Comparison of ENCODE assay signal across 17 cellular contexts in the genomic region with DNA sequence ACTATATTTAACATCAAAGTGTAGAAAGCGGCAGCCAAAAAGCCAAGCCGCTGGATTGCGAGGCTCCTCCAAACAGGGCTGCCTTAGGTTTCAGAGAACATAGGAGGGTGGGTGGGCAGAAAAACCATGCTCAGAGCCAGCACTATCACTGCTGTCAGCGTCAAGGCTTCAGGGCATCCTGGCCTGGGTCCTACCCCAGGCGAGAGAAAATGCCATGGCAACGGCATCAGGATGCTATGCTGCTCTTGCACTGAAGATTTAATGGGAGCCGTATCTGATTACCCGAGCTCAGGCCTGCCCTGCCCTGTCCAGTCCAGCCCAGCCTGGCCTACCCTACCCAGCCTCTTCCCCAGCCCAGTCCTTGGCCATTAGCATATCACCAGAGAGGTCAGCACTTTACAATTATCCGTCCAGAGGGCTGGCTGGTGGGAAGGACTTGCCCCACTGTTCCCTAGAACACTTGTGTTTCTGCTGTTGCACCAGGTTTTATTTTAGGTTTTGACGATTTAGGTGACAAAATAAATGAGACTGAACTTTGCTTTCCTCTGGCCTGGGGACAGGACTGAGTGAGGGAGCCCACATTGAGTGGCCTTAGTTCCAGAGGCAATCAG.
DNase-seq lines count a peak whose midpoint lies in the region; ATAC-seq, FAIRE-seq and TF ChIP-seq lines count a peak whose summit lies in the region.
"Had no signal": no experiment of that assay in that cellular context is flagged by ENCODE, and none has a peak within 500 bp of the region (broad histone marks: within the 10 kb centered on the region; RNA-seq: fewer than 3 reads in every experiment).

No MANE protein-coding gene starts in this region.

- no peak for FAIRE-seq in D721Med (lab: Jason Lieb, UNC)
- FAIRE-seq: G401.6 had no signal

- CTCF ChIA-PET in CD4-positive, alpha-beta memory T cell (lab: Charles Lee; ENCODE audit: partially characterized antibody): no interaction called here

- POLR2A ChIA-PET in CD4-positive, alpha-beta memory T cell (lab: Charles Lee; ENCODE audit: partially characterized antibody): no interaction called here

- ATAC-seq in left lung: peak; percentile 46
- no peak for ATAC-seq in GM21423 (IDR thresholded peaks at IDR 0.05; ENCODE audit: unreplicated experiment)
- ATAC-seq: stimulated activated naive B cell treated with anti-CD40 and anti-IgM and Interleukin-4, amounts not matched to agents 10 μg/mL and 1 μg/mL and 100 μg/mL, for 72 hours had no signal

- no peaks in the 10 kb centered on the region for H3K27me3 ChIP-seq in HUES48 (ENCODE audit: control insufficient read depth, insufficient read depth, low read length)
- no peaks in the 10 kb centered on the region for H3K27me3 ChIP-seq in adipocyte (replicated peaks; ENCODE audit: control insufficient read depth, insufficient read depth, low read length)
- H3K27me3 ChIP-seq in left lung: no peaks in the 10 kb centered on the region
- H3K27me3 ChIP-seq in CD4-positive, alpha-beta memory T cell (ENCODE audit: insufficient read depth, low read length): no peaks in the 10 kb centered on the region

- H3K9me3 ChIP-seq in HUES48 (ENCODE audit: control insufficient read depth, insufficient read depth, low read length): no peaks in the 10 kb centered on the region
- no peaks in the 10 kb centered on the region for H3K9me3 ChIP-seq in adipocyte (ENCODE audit: control insufficient read depth, low read length)
- H3K9me3 ChIP-seq in left lung: no peaks in the 10 kb centered on the region
- H3K9me3 ChIP-seq in CD4-positive, alpha-beta memory T cell (ENCODE audit: control insufficient read depth in 1 of 2, low read length in 2 of 2): no peaks in the 10 kb centered on the region

- no peak overlapping the region for H3K4me3 Mint-ChIP-seq in CD4-positive, alpha-beta memory T cell
- H3K4me3 Mint-ChIP-seq: activated naive CD8-positive, alpha-beta T cell; IgD-negative memory B cell; memory B cell; stimulated activated naive B cell treated with anti-CD40 and anti-IgM and Interleukin-4, amounts not matched to agents 10 μg/mL and 1 μg/mL and 100 μg/mL, for 72 hours had no signal

- peaks cover 7 to 9% of the 10 kb centered on the region in 2 donors for H3K36me3 Mint-ChIP-seq in CD4-positive, alpha-beta memory T cell

- no peak overlapping the region for H3K27ac Mint-ChIP-seq in CD4-positive, alpha-beta memory T cell
- H3K27ac Mint-ChIP-seq: activated naive CD8-positive, alpha-beta T cell; IgD-negative memory B cell; memory B cell; stimulated activated naive B cell treated with anti-CD40 and anti-IgM and Interleukin-4, amounts not matched to agents 10 μg/mL and 1 μg/mL and 100 μg/mL, for 72 hours had no signal

- H3K4me1 Mint-ChIP-seq in CD4-positive, alpha-beta memory T cell: peaks cover 4 to 11% (median 6%) of the 10 kb centered on the region in 4 donors
- H3K4me1 Mint-ChIP-seq: IgD-negative memory B cell had no signal

- intact Hi-C loops in left lung (cut with DNase I): no loop called here
- intact Hi-C loops in CD4-positive, alpha-beta memory T cell (cut with micrococcal nuclease): no loop called here

- DNase-seq in adipocyte (ENCODE audit: low read depth) (no peak), left lung (no peak), retina (peak; percentile 46), D721Med (ENCODE audit: insufficient read length, low spot score) (no peak)
- no peak for DNase-seq in stimulated activated CD4-positive, alpha-beta T cell treated with anti-CD3 and anti-CD28 coated beads, Interleukin-2, amount 100 ng/mL, for 24 hours
- DNase-seq in CD4-positive, alpha-beta memory T cell: no peak
- DNase-seq: activated CD8-positive, alpha-beta memory T cell treated with anti-CD3 and anti-CD28 coated beads, Interleukin-2, amount 50 U/mL, for 48 hours; C1 segment of cervical spinal cord; erythroblast; NCI-H1105; stimulated activated naive B cell treated with anti-CD40 and anti-IgM and Interleukin-4, amounts not matched to agents 10 μg/mL and 1 μg/mL and 100 μg/mL, for 72 hours had no signal

- no peaks in the 10 kb centered on the region for H3K27me3 Mint-ChIP-seq in CD4-positive, alpha-beta memory T cell
- H3K27me3 Mint-ChIP-seq: activated naive CD8-positive, alpha-beta T cell; IgD-negative memory B cell; memory B cell; stimulated activated naive B cell treated with anti-CD40 and anti-IgM and Interleukin-4, amounts not matched to agents 10 μg/mL and 1 μg/mL and 100 μg/mL, for 72 hours had no signal

- H3K9me3 Mint-ChIP-seq in CD4-positive, alpha-beta memory T cell: no peaks in the 10 kb centered on the region
- H3K9me3 Mint-ChIP-seq: IgD-negative memory B cell; memory B cell; stimulated activated naive B cell treated with anti-CD40 and anti-IgM and Interleukin-4, amounts not matched to agents 10 μg/mL and 1 μg/mL and 100 μg/mL, for 72 hours had no signal

- H3K27ac ChIP-seq in HUES48 (ENCODE audit: low read depth, low read length): peak overlapping the region; percentile 74
- H3K27ac ChIP-seq in left lung: no peak overlapping the region
- no peak overlapping the region for H3K27ac ChIP-seq in CD4-positive, alpha-beta memory T cell (ENCODE audit: low read depth, low read length)

- TF ChIP-seq CTCF in left lung (IDR thresholded peaks at IDR 0.05): no peak
- no peak for TF ChIP-seq CTCF in D721Med (IDR thresholded peaks at IDR 0.05; ENCODE audit: insufficient read depth, missing control alignments)

- no peaks in the 10 kb centered on the region for H3K36me3 ChIP-seq in HUES48 (ENCODE audit: control insufficient read depth, insufficient read depth, low read length)
- H3K36me3 ChIP-seq in adipocyte (ENCODE audit: control insufficient read depth, insufficient read depth, low read length, severe bottlenecking): peaks cover 8% of the 10 kb centered on the region
- H3K36me3 ChIP-seq in left lung: no peaks in the 10 kb centered on the region
- H3K36me3 ChIP-seq in CD4-positive, alpha-beta memory T cell (ENCODE audit: insufficient read depth, low read length): no peaks in the 10 kb centered on the region

- H3K4me1 ChIP-seq in HUES48 (ENCODE audit: control insufficient read depth, insufficient read depth, low read length) (peaks cover 11% of the 10 kb centered on the region; the same call in 1 of the 2 replicates), adipocyte (ENCODE audit: control insufficient read depth, insufficient read depth, low read length) (peaks cover 24% of the 10 kb centered on the region), left lung (peaks cover 20 to 22% of the 10 kb centered on the region in 2 donors)
- H3K4me1 ChIP-seq in CD4-positive, alpha-beta memory T cell (ENCODE audit: insufficient read depth, low read length): peaks cover 6% of the 10 kb centered on the region

- H3K9ac ChIP-seq in HUES48 (ENCODE audit: low read depth, low read length): no peak overlapping the region
- peak overlapping the region; percentile 37 for H3K9ac ChIP-seq in adipocyte (ENCODE audit: low read length)

- no peak overlapping the region for H3K4me3 ChIP-seq in HUES48 (ENCODE audit: low read depth, low read length)
- H3K4me3 ChIP-seq in adipocyte (ENCODE audit: low read length): no peak overlapping the region
- no peak overlapping the region for H3K4me3 ChIP-seq in left lung
- H3K4me3 ChIP-seq in CD4-positive, alpha-beta memory T cell (ENCODE audit: low read length in 2 of 2): no peak overlapping the region
